In the genomic region with DNA sequence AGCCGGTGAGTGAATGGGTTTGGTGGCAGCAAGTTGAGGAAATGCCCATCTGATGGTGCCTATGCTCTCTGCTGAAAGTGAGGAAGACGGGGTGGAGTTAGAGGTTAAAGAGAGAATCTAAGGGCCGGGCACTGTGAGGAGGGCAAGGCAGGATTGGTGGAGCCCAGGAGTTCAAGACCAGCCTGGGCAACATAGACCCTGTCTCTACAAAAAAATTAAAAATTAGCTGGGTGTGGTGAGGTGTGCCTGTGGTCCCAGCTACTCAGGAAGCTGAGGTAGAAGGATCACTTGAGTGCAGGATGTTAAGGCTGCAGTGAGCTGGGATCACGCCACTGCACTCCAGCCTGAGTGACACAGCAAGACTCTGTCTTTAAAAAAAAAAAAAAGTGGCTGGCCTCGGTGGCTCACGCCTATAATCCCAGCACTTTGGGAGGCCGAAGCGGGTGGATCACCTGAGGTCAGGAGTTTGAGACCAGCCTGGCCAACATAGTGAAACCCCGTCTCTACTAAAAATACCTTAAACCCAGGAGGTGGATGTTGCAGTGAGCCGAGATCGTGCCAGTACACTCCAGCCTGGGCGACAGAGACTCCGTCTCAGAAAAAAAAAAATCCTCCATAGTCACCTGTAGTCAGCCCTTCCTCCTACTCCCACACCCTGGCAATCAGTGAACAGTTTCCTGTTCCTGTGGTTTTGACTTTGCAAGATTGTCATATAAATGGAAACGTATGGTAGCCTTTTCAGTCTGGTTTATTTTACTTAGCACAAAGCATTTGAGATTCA, we compare ENCODE assay signal across 8 cellular contexts. TPM values are rescaled to one million over a fixed set of nuclear protein-coding genes. Genes with fewer than 3 reads are reported as not detected.
DNase-seq lines count a peak whose midpoint lies in the region; ATAC-seq and TF ChIP-seq lines count a peak whose summit lies in the region.
"Not testable (repeated sequence)": the region's sequence is repeated elsewhere in the genome, so short reads cannot be mapped to it uniquely, and the experiment has no call there.

No MANE protein-coding gene starts in this region.

- not testable (repeated sequence) for H3K36me3 Mint-ChIP-seq in activated CD4-positive, alpha-beta memory T cell treated with anti-CD3 and anti-CD28 coated beads for 36 hours
- H3K36me3 Mint-ChIP-seq in endothelial cell (ENCODE audit: low read depth, unreplicated experiment), result peaks cover 11% of the 10 kb centered on the region

- H3K4me1 ChIP-seq in DND-41 (ENCODE audit: insufficient read depth, low read length), result peaks cover 30% of the 10 kb centered on the region

- peaks cover 10% of the 10 kb centered on the region for H3K9me3 Mint-ChIP-seq in activated CD4-positive, alpha-beta memory T cell treated with anti-CD3 and anti-CD28 coated beads for 36 hours
- H3K9me3 Mint-ChIP-seq in endothelial cell (ENCODE audit: unreplicated experiment), result not testable (repeated sequence)

- peaks cover 32% of the 10 kb centered on the region for H3K4me1 Mint-ChIP-seq in activated CD4-positive, alpha-beta memory T cell treated with anti-CD3 and anti-CD28 coated beads for 36 hours (ENCODE audit: low read depth)
- H3K4me1 Mint-ChIP-seq in endothelial cell (ENCODE audit: unreplicated experiment), result peaks cover 11% of the 10 kb centered on the region

- peak overlapping the region; percentile 23 for H2AFZ ChIP-seq in DND-41 (ENCODE audit: low read depth, low read length)

- peak overlapping the region in 1 of 2 experiments; percentile 40; a peak in 2 of 4 replicates for H3K4me3 ChIP-seq in DND-41 (ENCODE audit: low read depth in 1 of 2, low read length in 2 of 2)

- CTCF ChIA-PET in activated CD4-positive, alpha-beta memory T cell treated with anti-CD3 and anti-CD28 coated beads for 36 hours (lab: Charles Lee), result interaction anchor here (1.7 kb wide), 1 partner anchor 29 kb away, joined by 5 read pairs; a partner anchor contains a TSS

- H3K27ac ChIP-seq in DND-41 (ENCODE audit: low read length), result peak overlapping the region; percentile 58

- not testable (repeated sequence) for TF ChIP-seq CTCF in DND-41 (IDR thresholded peaks at IDR 0.05; ENCODE audit: borderline replicate concordance, extremely low read depth, low read length, poor library complexity, severe bottlenecking); endothelial cell (IDR thresholded peaks at IDR 0.05; ENCODE audit: unreplicated experiment)

- H3K36me3 ChIP-seq in DND-41 (ENCODE audit: insufficient read depth, low read length), result not testable (repeated sequence)

- peak overlapping the region; percentile 94 for H3K27ac Mint-ChIP-seq in activated CD4-positive, alpha-beta memory T cell treated with anti-CD3 and anti-CD28 coated beads for 36 hours
- not testable (repeated sequence) for H3K27ac Mint-ChIP-seq in endothelial cell (ENCODE audit: unreplicated experiment)

- POLR2A ChIA-PET in activated CD4-positive, alpha-beta memory T cell treated with anti-CD3 and anti-CD28 coated beads for 36 hours (lab: Charles Lee), result not testable (repeated sequence)

- not testable (repeated sequence) for H4K20me1 ChIP-seq in DND-41 (ENCODE audit: insufficient read depth, low read length)

- peaks cover 12% of the 10 kb centered on the region for H3K9me3 ChIP-seq in DND-41 (ENCODE audit: insufficient read depth, low read length, severe bottlenecking)

- not testable (repeated sequence) for H3K27me3 ChIP-seq in DND-41 (ENCODE audit: insufficient read depth, low read length, poor library complexity)

- peak; percentile 68 for DNase-seq in DND-41
- DNase-seq in SKM-1 treated with dmso at 0.1 percent for 144 hours (lab: John Stamatoyannopoulos, UW; ENCODE audit: unreplicated experiment), result peak; percentile 9
- peak; percentile 66 for DNase-seq in activated CD4-positive, alpha-beta memory T cell treated with anti-CD3 and anti-CD28 coated beads for 36 hours
- peak; percentile 19 for DNase-seq in activated gamma-delta T cell treated with Interleukin-2 at 50 U/mL for 16 hours
- not testable (repeated sequence) for DNase-seq in endothelial cell (ENCODE audit: low spot score)
- DNase-seq in sciatic nerve (ENCODE audit: low spot score), result peak; percentile 12
- peak; percentile 35 for DNase-seq in stimulated activated naive CD4-positive, alpha-beta T cell treated with Interleukin-2 at 50 U/mL for 16 hours (lab: John Stamatoyannopoulos, UW)

- H3K9ac ChIP-seq in DND-41 (ENCODE audit: low read depth, low read length), result peak overlapping the region; percentile 39

- peak overlapping the region; percentile 56 for H3K4me3 Mint-ChIP-seq in activated CD4-positive, alpha-beta memory T cell treated with anti-CD3 and anti-CD28 coated beads for 36 hours
- peak overlapping the region; percentile 17 for H3K4me3 Mint-ChIP-seq in endothelial cell (ENCODE audit: unreplicated experiment)

- intact Hi-C loops in activated CD4-positive, alpha-beta memory T cell treated with anti-CD3 and anti-CD28 coated beads for 36 hours (cut with micrococcal nuclease), result loop anchor here (2.0 kb wide), 1 partner anchor 30 kb away; a partner anchor contains a TSS
- intact Hi-C loops in sciatic nerve (cut with DNase I), result not testable (repeated sequence)

- not testable (repeated sequence) for H3K27me3 Mint-ChIP-seq in activated CD4-positive, alpha-beta memory T cell treated with anti-CD3 and anti-CD28 coated beads for 36 hours; endothelial cell (ENCODE audit: unreplicated experiment)

- not testable (repeated sequence) for H3K79me2 ChIP-seq in DND-41 (ENCODE audit: insufficient read depth, low read length)

- peak overlapping the region; percentile 57 for H3K4me2 ChIP-seq in DND-41 (ENCODE audit: insufficient read depth, low read length)

- ATAC-seq in DND-41 (ENCODE audit: insufficient read depth, low read depth), result peak; percentile 88
- ATAC-seq in HG02759 (IDR thresholded peaks at IDR 0.05; ENCODE audit: unreplicated experiment), result peak; percentile 49
- ATAC-seq in sciatic nerve, result not testable (repeated sequence)

RNA-seq across cellular contexts. Expression of a gene that starts 10.2 kb away (rescaled TPM):
- 1 to 10 TPM; 1.5 to 1.9 TPM for total RNA-seq in activated CD4-positive, alpha-beta memory T cell treated with anti-CD3 and anti-CD28 coated beads for 36 hours
- total RNA-seq in endothelial cell (ENCODE audit: unreplicated experiment) (3.2 TPM), sciatic nerve (2.0 TPM)

RNA-seq across cellular contexts. Expression of a gene that starts 29.8 kb away (rescaled TPM):
- 100 to 1,000 TPM; 124 to 129 TPM for total RNA-seq in activated CD4-positive, alpha-beta memory T cell treated with anti-CD3 and anti-CD28 coated beads for 36 hours
- 54.9 TPM for total RNA-seq in endothelial cell (ENCODE audit: unreplicated experiment)
- 31.9 TPM for total RNA-seq in sciatic nerve

RNA-seq across cellular contexts. Expression of a gene that starts 40.9 kb away (rescaled TPM):
- 10 to 100 TPM; 59.5 to 59.9 TPM for total RNA-seq in activated CD4-positive, alpha-beta memory T cell treated with anti-CD3 and anti-CD28 coated beads for 36 hours
- total RNA-seq in endothelial cell (ENCODE audit: unreplicated experiment), result 61.1 TPM
- total RNA-seq in sciatic nerve, result 53.3 TPM

RNA-seq across cellular contexts. Expression of a gene that starts 46.4 kb away (rescaled TPM):
- total RNA-seq in activated CD4-positive, alpha-beta memory T cell treated with anti-CD3 and anti-CD28 coated beads for 36 hours, result 1 to 10 TPM; 2.7 to 2.8 TPM
- total RNA-seq in endothelial cell (ENCODE audit: unreplicated experiment) (3.5 TPM), sciatic nerve (12.8 TPM)

RNA-seq across cellular contexts. Expression of a gene that starts 49.8 kb away (rescaled TPM):
- total RNA-seq in activated CD4-positive, alpha-beta memory T cell treated with anti-CD3 and anti-CD28 coated beads for 36 hours, result 10 to 100 TPM; 28.9 to 30.5 TPM
- total RNA-seq in endothelial cell (ENCODE audit: unreplicated experiment) (26.0 TPM), sciatic nerve (17.0 TPM)
